Comparison of ENCODE assay signal across 15 cellular contexts in the genomic region with DNA sequence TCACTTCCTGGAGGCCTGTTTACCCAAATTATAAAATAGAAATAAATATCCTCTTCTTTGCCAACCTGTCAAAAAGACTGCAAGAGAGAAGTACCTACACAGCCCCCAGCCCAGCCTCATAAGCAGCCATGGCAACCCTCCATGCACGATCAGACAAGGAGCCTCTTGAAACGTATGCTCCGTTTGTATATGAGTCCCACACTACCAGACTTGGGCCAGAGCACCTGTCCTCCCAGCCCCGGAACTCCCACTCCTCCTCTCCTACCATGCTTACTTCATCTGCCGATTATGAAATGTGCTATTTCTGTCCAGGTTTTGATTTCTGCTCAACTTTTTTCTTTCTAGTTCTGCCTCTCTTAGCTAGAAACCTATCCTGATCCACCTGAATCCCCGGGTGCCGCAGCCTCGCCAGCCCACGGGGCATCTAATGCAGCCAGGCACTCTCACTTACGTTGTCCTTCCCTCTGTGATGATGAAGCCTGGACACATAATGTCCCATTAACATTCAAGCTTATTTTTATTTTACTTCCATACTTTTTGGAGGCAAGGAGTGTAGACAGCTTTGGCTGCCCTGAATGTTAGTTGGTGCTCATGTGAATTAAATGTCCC.
DNase-seq lines count a peak whose midpoint lies in the region; ATAC-seq and TF ChIP-seq lines count a peak whose summit lies in the region.
"Had no signal": no experiment of that assay in that cellular context is flagged by ENCODE, and none has a peak within 500 bp of the region (broad histone marks: within the 10 kb centered on the region; RNA-seq: fewer than 3 reads in every experiment).

No MANE protein-coding gene starts in this region.

- H3K27me3 Mint-ChIP-seq in T-helper 1 cell treated with Interleukin-12 subunit alpha and Interleukin-12 subunit beta and Interleukin-4 antibody, amounts not matched to agents 30 μg/mL and 1 μg/mL, for 36 hours (ENCODE audit: low read depth) = no peaks in the 10 kb centered on the region

- WGBS in right lobe of liver (ENCODE audit: insufficient coverage, low coverage, low lambda C conversion rate, missing lambda C conversion rate) = 70% methylated on average over 7 of the region's 10 CpGs

- TF ChIP-seq CTCF in right lobe of liver (IDR thresholded peaks at IDR 0.05) = no peak
- no peak for TF ChIP-seq CTCF in brain microvascular endothelial cell (IDR thresholded peaks at IDR 0.05; ENCODE audit: low read depth, low read length, missing control alignments)

- H3K36me3 Mint-ChIP-seq in T-helper 1 cell treated with Interleukin-12 subunit alpha and Interleukin-12 subunit beta and Interleukin-4 antibody, amounts not matched to agents 30 μg/mL and 1 μg/mL, for 36 hours (ENCODE audit: low read depth) = peaks cover 18% of the 10 kb centered on the region

- intact Hi-C loops in right lobe of liver (cut with DNase I) = no loop called here

- no peaks in the 10 kb centered on the region for H3K9me3 ChIP-seq in SJCRH30 (replicated peaks)
- no peaks in the 10 kb centered on the region for H3K9me3 ChIP-seq in right lobe of liver
- H3K9me3 ChIP-seq: BLaER1 treated with 17β-estradiol and CSF1 and Interleukin-3, amounts not matched to agents 10 nM and 100 nM had no signal

- H3K27me3 ChIP-seq in SJCRH30 (no peaks in the 10 kb centered on the region), right lobe of liver (no peaks in the 10 kb centered on the region), brain microvascular endothelial cell (replicated peaks) (no peaks in the 10 kb centered on the region)
- H3K27me3 ChIP-seq: BLaER1 treated with 17β-estradiol and CSF1 and Interleukin-3, amounts not matched to agents 10 nM and 100 nM had no signal

- DNase-seq in DMS79 treated with DMSO at 0.1 percent for 48 hours (lab: John Stamatoyannopoulos, UW) (peak; percentile 15), DMS79 (lab: John Stamatoyannopoulos, UW) (no peak), T-helper 1 cell (no peak), SJCRH30 (no peak), right lobe of liver (no peak), SHP77 (lab: John Stamatoyannopoulos, UW) (no peak), brain microvascular endothelial cell (no peak)
- DNase-seq: 8988T, DMS 273 treated with DMSO at 0.1 percent for 48 hours, NCI-H1930, NCI-H446 treated with DMSO at 0.1 percent for 48 hours had no signal

- in situ Hi-C loops in brain microvascular endothelial cell (cut with HindIII; ENCODE audit: low pct_ligation_motif_present, low sequenced_read_pairs) = no loop called here

- H3K4me1 ChIP-seq in SJCRH30 (peaks cover 52% of the 10 kb centered on the region), right lobe of liver (no peaks in the 10 kb centered on the region)

- ATAC-seq in right lobe of liver = no peak
- ATAC-seq: GM23338, SK-N-SH treated with all-trans-retinoic acid at 6 μM for 48 hours had no signal

- no peaks in the 10 kb centered on the region for H3K36me3 ChIP-seq in SJCRH30
- no peaks in the 10 kb centered on the region for H3K36me3 ChIP-seq in right lobe of liver
- H3K36me3 ChIP-seq in brain microvascular endothelial cell (replicated peaks) = no peaks in the 10 kb centered on the region
- H3K36me3 ChIP-seq: BLaER1 treated with 17β-estradiol and CSF1 and Interleukin-3, amounts not matched to agents 10 nM and 100 nM had no signal

- no peaks in the 10 kb centered on the region for H3K9me3 Mint-ChIP-seq in T-helper 1 cell treated with Interleukin-12 subunit alpha and Interleukin-12 subunit beta and Interleukin-4 antibody, amounts not matched to agents 30 μg/mL and 1 μg/mL, for 36 hours
- H3K9me3 Mint-ChIP-seq: GM23338 had no signal

- H3K4me1 Mint-ChIP-seq in T-helper 1 cell treated with Interleukin-12 subunit alpha and Interleukin-12 subunit beta and Interleukin-4 antibody, amounts not matched to agents 30 μg/mL and 1 μg/mL, for 36 hours (ENCODE audit: low read depth) = peaks cover 57% of the 10 kb centered on the region

- H3K4me3 Mint-ChIP-seq in T-helper 1 cell treated with Interleukin-12 subunit alpha and Interleukin-12 subunit beta and Interleukin-4 antibody, amounts not matched to agents 30 μg/mL and 1 μg/mL, for 36 hours = no peak overlapping the region
- H3K4me3 Mint-ChIP-seq: GM23338 had no signal

- H3K4me3 ChIP-seq in SJCRH30 (no peak overlapping the region), right lobe of liver (no peak overlapping the region), brain microvascular endothelial cell (ENCODE audit: low read depth, low read length) (no peak overlapping the region)
- H3K4me3 ChIP-seq: BLaER1 treated with 17β-estradiol and CSF1 and Interleukin-3, amounts not matched to agents 10 nM and 100 nM; GM23338 had no signal

- no peak for TF ChIP-seq POLR2A in right lobe of liver (IDR thresholded peaks at IDR 0.05)

- H3K27ac ChIP-seq in SJCRH30 (peak overlapping the region; percentile 55), right lobe of liver (no peak overlapping the region), brain microvascular endothelial cell (no peak overlapping the region)
- H3K27ac ChIP-seq: BLaER1 treated with 17β-estradiol and CSF1 and Interleukin-3, amounts not matched to agents 10 nM and 100 nM had no signal

- H3K27ac Mint-ChIP-seq in T-helper 1 cell treated with Interleukin-12 subunit alpha and Interleukin-12 subunit beta and Interleukin-4 antibody, amounts not matched to agents 30 μg/mL and 1 μg/mL, for 36 hours = peak overlapping the region; percentile 23
- H3K27ac Mint-ChIP-seq: GM23338 had no signal
